8 cellular contexts compared by ENCODE assay signal in the genomic region with DNA sequence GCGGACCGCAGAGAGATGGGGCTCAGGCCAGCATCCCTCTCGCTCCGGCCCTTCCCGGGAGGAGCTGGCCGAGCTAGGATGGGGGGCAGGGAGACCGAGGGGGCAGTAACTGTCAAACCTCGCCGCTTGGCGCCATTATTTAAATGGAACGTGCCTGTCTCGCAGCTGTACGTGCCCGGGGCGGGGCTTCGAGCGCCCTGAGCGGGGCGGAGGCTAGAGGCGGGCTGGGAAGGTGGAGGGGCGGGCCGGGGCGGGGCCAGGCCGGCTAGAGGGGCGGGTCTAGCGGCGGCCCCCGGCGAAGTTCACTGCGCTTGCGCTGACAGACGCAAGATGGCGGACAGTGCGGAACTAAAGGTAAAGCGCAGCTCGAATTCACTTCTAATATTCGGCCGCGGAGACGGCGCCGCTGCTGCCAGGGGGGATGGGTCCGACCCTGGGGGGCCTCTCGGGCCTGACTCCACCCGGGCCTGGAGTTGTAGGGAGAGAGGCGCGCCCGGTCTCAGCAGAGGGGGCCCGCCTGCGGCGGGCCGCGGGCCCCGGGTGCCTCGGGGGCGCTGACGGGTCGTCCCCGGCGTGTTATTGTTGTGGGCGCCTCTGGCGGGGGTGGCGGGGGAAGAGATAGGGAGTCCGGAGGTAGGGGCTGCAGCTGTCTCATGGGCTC. TPM values are rescaled to one million over a fixed set of nuclear protein-coding genes. Genes with fewer than 3 reads are reported as not detected.
DNase-seq lines count a peak whose midpoint lies in the region; ATAC-seq and TF ChIP-seq lines count a peak whose summit lies in the region.

A gene (plus strand): TSS at position 319 of the 661 bp plus-strand sequence. CDS start 12 bp downstream, at position 331.

- H3K36me3 Mint-ChIP-seq in activated CD4-positive, alpha-beta T cell treated with anti-CD3 and anti-CD28 coated beads, Interleukin-2, amount 10 ng/mL, durations not matched to agents 24 days and 14 days (ENCODE audit: low read depth): peaks cover 3% of the 10 kb centered on the region

- H3K4me1 Mint-ChIP-seq in activated CD4-positive, alpha-beta T cell treated with anti-CD3 and anti-CD28 coated beads, Interleukin-2, amount 10 ng/mL, durations not matched to agents 24 days and 14 days: peaks cover 32% of the 10 kb centered on the region

- no peaks in the 10 kb centered on the region for H3K27me3 ChIP-seq in BLaER1

- ATAC-seq in GM19328 (IDR thresholded peaks at IDR 0.05; ENCODE audit: unreplicated experiment) (peak; percentile 77), HG03469 (IDR thresholded peaks at IDR 0.05; ENCODE audit: unreplicated experiment) (peak; percentile 61), left colon (peak; percentile 95)

- H3K27ac ChIP-seq in BLaER1: peak within 1 kb of the TSS; percentile 90
- peak within 1 kb of the TSS; percentile 94 to 96 for H3K27ac ChIP-seq in coronary artery

- intact Hi-C loops in activated CD4-positive, alpha-beta T cell treated with anti-CD3 and anti-CD28 coated beads, Interleukin-2, amount 10 ng/mL, durations not matched to agents 24 days and 14 days (cut with micrococcal nuclease): loop anchor here (1.0 to 10.0 kb wide), 6 partner anchors 61 to 529 kb away; a partner anchor contains a TSS
- intact Hi-C loops in left colon (cut with DNase I, micrococcal nuclease): loop anchor here in 1 of 2 donors (10.0 kb wide), 1 partner anchor 189 kb away; no protein-coding TSS in a partner anchor

- TF ChIP-seq CTCF in coronary artery (IDR thresholded peaks at IDR 0.05): no peak

- H3K4me3 ChIP-seq in BLaER1 (peak within 1 kb of the TSS; percentile 92), coronary artery (peak within 1 kb of the TSS; percentile 93)

- peak within 1 kb of the TSS; percentile 92 for H3K4me2 ChIP-seq in BLaER1

- peaks cover 4% of the 10 kb centered on the region; the same call in 1 of the 2 replicates for H3K36me3 ChIP-seq in BLaER1

- H3K9ac ChIP-seq in BLaER1: peak within 1 kb of the TSS; percentile 90

- peaks cover 26% of the 10 kb centered on the region for H3K4me1 ChIP-seq in BLaER1

- H3K4me3 Mint-ChIP-seq in activated CD4-positive, alpha-beta T cell treated with anti-CD3 and anti-CD28 coated beads, Interleukin-2, amount 10 ng/mL, durations not matched to agents 24 days and 14 days: peak within 1 kb of the TSS; percentile 93

- peaks cover 8% of the 10 kb centered on the region for H3K9me3 Mint-ChIP-seq in activated CD4-positive, alpha-beta T cell treated with anti-CD3 and anti-CD28 coated beads, Interleukin-2, amount 10 ng/mL, durations not matched to agents 24 days and 14 days

- H3K9me3 ChIP-seq in BLaER1: no peaks in the 10 kb centered on the region

- peaks cover 5% of the 10 kb centered on the region for H3K27me3 Mint-ChIP-seq in activated CD4-positive, alpha-beta T cell treated with anti-CD3 and anti-CD28 coated beads, Interleukin-2, amount 10 ng/mL, durations not matched to agents 24 days and 14 days

- DNase-seq in NCI-H526 treated with DMSO at 0.1 percent for 48 hours (lab: John Stamatoyannopoulos, UW) (peak; percentile 89), coronary artery (ENCODE audit: low spot score) (peak; percentile 96), left colon (peak; percentile 94 to 96)
- peak; percentile 98 for DNase-seq in activated CD4-positive, alpha-beta T cell treated with anti-CD3 and anti-CD28 coated beads, Interleukin-2, amount 10 ng/mL, durations not matched to agents 24 days and 14 days
- peak; percentile 92 to 93 for DNase-seq in stimulated activated CD4-positive, alpha-beta T cell treated with anti-CD3 and anti-CD28 coated beads, Interleukin-1b, Interleukin-23, amount 100 ng/mL, for 4 hours (ENCODE audit: low read depth in 2 of 2)

- peak within 1 kb of the TSS; percentile 94 for H3K27ac Mint-ChIP-seq in activated CD4-positive, alpha-beta T cell treated with anti-CD3 and anti-CD28 coated beads, Interleukin-2, amount 10 ng/mL, durations not matched to agents 24 days and 14 days

- peaks cover 47% of the 10 kb centered on the region for H4K20me1 ChIP-seq in BLaER1

RNA-seq across cellular contexts. Expression of the gene that starts here (rescaled TPM):
- 27.8 and 29.4 TPM in 2 replicates for total RNA-seq in activated CD4-positive, alpha-beta T cell treated with anti-CD3 and anti-CD28 coated beads, Interleukin-2, amount 10 ng/mL, durations not matched to agents 24 days and 14 days
- 10 to 100 TPM; 33.9 to 35.5 TPM for total RNA-seq in left colon

Comparison
In these comparisons a context has a peak if more than half of its experiments do, and no peak if none do; other contexts are left out.
1. Peak in every context shown above with its lines: DNase-seq, ATAC-seq, H3K4me3 ChIP-seq and H3K27ac ChIP-seq.